In genomic region chr17:40065771-40066510, GRCh38 we compare ENCODE assay signal across 12 cellular contexts. TPM values are rescaled to one million over a fixed set of nuclear protein-coding genes. Genes with fewer than 3 reads are reported as not detected.
A peak's percentile ranks its signal among the peaks of the same experiment; 100 is the strongest.
DNase-seq lines count a peak whose midpoint lies in the region; ATAC-seq and TF ChIP-seq lines count a peak whose summit lies in the region.
"Had no signal": no experiment of that assay in that cellular context is flagged by ENCODE, and none has a peak within 500 bp of the region (broad histone marks: within the 10 kb centered on the region; RNA-seq: fewer than 3 reads in every experiment).

No MANE protein-coding gene starts in this region.

- peaks cover 80% of the 10 kb centered on the region for H3K4me1 ChIP-seq in CD8-positive, alpha-beta memory T cell (ENCODE audit: insufficient read depth, low read length)
- H3K4me1 ChIP-seq in lower lobe of right lung (peaks cover 74% of the 10 kb centered on the region), skeletal muscle tissue (ENCODE audit: control insufficient read depth in 3 of 3, insufficient read depth in 3 of 3, low read length in 3 of 3) (peaks cover 72 to 84% (median 77%) of the 10 kb centered on the region in 3 donors)

- CTCF ChIA-PET in CD8-positive, alpha-beta memory T cell (lab: Charles Lee) = interaction anchor here (1.0 to 15.5 kb wide), 12 partner anchors 10 to 125 kb away, joined by 3 to 159 read pairs (median 6); partner anchors contain the start of genes MED24 and NR1D1

- no peaks in the 10 kb centered on the region for H3K27me3 Mint-ChIP-seq in CD8-positive, alpha-beta memory T cell

- H3K9ac ChIP-seq in skeletal muscle tissue (ENCODE audit: low read depth in 1 of 3, low read length in 3 of 3) = peak overlapping the region; percentile 40 to 70 (median 48)

- H3K36me3 Mint-ChIP-seq in CD8-positive, alpha-beta memory T cell = peaks cover 0 to 3% (median 0%) of the 10 kb centered on the region in 3 donors

- H3K4me3 Mint-ChIP-seq in CD8-positive, alpha-beta memory T cell = peak overlapping the region in 4 of 7 donors; percentile 3 to 89 (median 47)

- intact Hi-C loops in lower lobe of right lung (cut with DNase I) = no loop called here

- H3K27ac ChIP-seq in CD8-positive, alpha-beta memory T cell (ENCODE audit: low read depth, low read length) = no peak overlapping the region
- H3K27ac ChIP-seq in angular gyrus (ENCODE audit: low read depth, low read length) (peak overlapping the region; percentile 77), lower lobe of right lung (peak overlapping the region; percentile 68), skeletal muscle tissue (ENCODE audit: low read depth, low read length) (peak overlapping the region; percentile 99)

- ATAC-seq in lower lobe of right lung (no peak), HG03280 (IDR thresholded peaks at IDR 0.05; ENCODE audit: unreplicated experiment) (no peak), GM19395 (IDR thresholded peaks at IDR 0.05; ENCODE audit: unreplicated experiment) (no peak)
- ATAC-seq: activated CD4-positive, CD25-positive, alpha-beta regulatory T cell treated with anti-CD3 and anti-CD28 coated beads, Interleukin-2, amount 50 U/mL, for 24 hours had no signal

- peak overlapping the region; percentile 25 to 88 (median 66) for H3K27ac Mint-ChIP-seq in CD8-positive, alpha-beta memory T cell

- no peaks in the 10 kb centered on the region for H3K36me3 ChIP-seq in CD8-positive, alpha-beta memory T cell (ENCODE audit: insufficient read depth, low read length)
- no peaks in the 10 kb centered on the region for H3K36me3 ChIP-seq in lower lobe of right lung
- peaks cover 0 to 3% (median 0%) of the 10 kb centered on the region in 3 donors for H3K36me3 ChIP-seq in skeletal muscle tissue (ENCODE audit: control insufficient read depth in 3 of 3, insufficient read depth in 3 of 3, low read length in 3 of 3)

- no peaks in the 10 kb centered on the region for H3K9me3 Mint-ChIP-seq in CD8-positive, alpha-beta memory T cell

- no peak for TF ChIP-seq CTCF in lower lobe of right lung (IDR thresholded peaks at IDR 0.05)

- no peak overlapping the region for H3K4me3 ChIP-seq in CD8-positive, alpha-beta memory T cell (ENCODE audit: low read length)
- H3K4me3 ChIP-seq in lower lobe of right lung = peak overlapping the region; percentile 100
- H3K4me3 ChIP-seq in skeletal muscle tissue (ENCODE audit: low read length in 3 of 3) = peak overlapping the region in 1 of 3 donors; percentile 24

- H3K9me3 ChIP-seq in CD8-positive, alpha-beta memory T cell (ENCODE audit: low read length) = no peaks in the 10 kb centered on the region
- H3K9me3 ChIP-seq in lower lobe of right lung (no peaks in the 10 kb centered on the region), skeletal muscle tissue (ENCODE audit: control insufficient read depth in 3 of 3, low read length in 3 of 3) (no peaks in the 10 kb centered on the region)

- no peak for DNase-seq in CD8-positive, alpha-beta memory T cell
- DNase-seq in lower lobe of right lung (peak; percentile 37), NCI-H187 treated with DMSO at 0.1 percent for 48 hours (lab: John Stamatoyannopoulos, UW) (no peak)
- DNase-seq in activated CD4-positive, alpha-beta T cell treated with anti-CD3 and anti-CD28 coated beads for 48 hours = no peak
- DNase-seq: HCEC 1CT, NCI-H2081 treated with DMSO at 0.1 percent for 48 hours, occipital lobe had no signal

- H3K27me3 ChIP-seq in CD8-positive, alpha-beta memory T cell (ENCODE audit: insufficient read depth, low read length, poor library complexity, severe bottlenecking) = no peaks in the 10 kb centered on the region
- H3K27me3 ChIP-seq in lower lobe of right lung (ENCODE audit: low read depth) = no peaks in the 10 kb centered on the region
- H3K27me3 ChIP-seq in skeletal muscle tissue (ENCODE audit: control insufficient read depth in 3 of 3, insufficient read depth in 3 of 3, low read length in 3 of 3) = no peaks in the 10 kb centered on the region

- H3K4me1 Mint-ChIP-seq in CD8-positive, alpha-beta memory T cell = peaks cover 71 to 83% (median 72%) of the 10 kb centered on the region in 3 donors

- POLR2A ChIA-PET in CD8-positive, alpha-beta memory T cell (lab: Charles Lee) = interaction anchor here (0.9 to 1.3 kb wide), 5 partner anchors 10 to 50 kb away, joined by 3 to 11 read pairs (median 3); no protein-coding TSS in a partner anchor

RNA-seq across cellular contexts. Expression of gene THRA, which starts 3.2 kb away (rescaled TPM):
- 10 to 100 TPM; 12.6 to 13.2 TPM for total RNA-seq in CD8-positive, alpha-beta memory T cell
- polyA plus RNA-seq in CD8-positive, alpha-beta memory T cell = 17.0 TPM
- total RNA-seq in lower lobe of right lung = 50.1 TPM
- 30.8 TPM for total RNA-seq in skeletal muscle tissue

RNA-seq across cellular contexts. Expression of gene MED24, which starts 11.7 kb away (rescaled TPM):
- total RNA-seq in CD8-positive, alpha-beta memory T cell = 100 to 1,000 TPM; 118 to 121 TPM
- 51.2 TPM for polyA plus RNA-seq in CD8-positive, alpha-beta memory T cell
- total RNA-seq in lower lobe of right lung (59.6 TPM), skeletal muscle tissue (25.6 TPM)

RNA-seq across cellular contexts. Expression of gene NR1D1, which starts 34.4 kb away (rescaled TPM):
- 10 to 100 TPM; 10.0 to 10.2 TPM for total RNA-seq in CD8-positive, alpha-beta memory T cell
- 10.4 TPM for polyA plus RNA-seq in CD8-positive, alpha-beta memory T cell
- total RNA-seq in lower lobe of right lung = 20.1 TPM
- total RNA-seq in skeletal muscle tissue = 1.0 TPM

RNA-seq across cellular contexts. Expression of gene CSF3, which starts 50.7 kb away (rescaled TPM):
- total RNA-seq in CD8-positive, alpha-beta memory T cell = not detected
- polyA plus RNA-seq in CD8-positive, alpha-beta memory T cell = not detected
- total RNA-seq in lower lobe of right lung = 1.9 TPM
- total RNA-seq in skeletal muscle tissue = 0.52 TPM

RNA-seq across cellular contexts. Expression of gene MSL1, which starts 55.8 kb away (rescaled TPM):
- 10 to 100 TPM; 88.6 to 91.5 TPM for total RNA-seq in CD8-positive, alpha-beta memory T cell
- polyA plus RNA-seq in CD8-positive, alpha-beta memory T cell = 13.5 TPM
- total RNA-seq in lower lobe of right lung (97.7 TPM), skeletal muscle tissue (53.8 TPM)
